Comparison of ENCODE assay signal across 8 cellular contexts in genomic region chr4:36244257-36245084, GRCh38. TPM values are rescaled to one million over a fixed set of nuclear protein-coding genes. Genes with fewer than 3 reads are reported as not detected.
A peak's percentile ranks its signal among the peaks of the same experiment; 100 is the strongest.
DNase-seq lines count a peak whose midpoint lies in the region; ATAC-seq, FAIRE-seq and TF ChIP-seq lines count a peak whose summit lies in the region.

Gene ARAP2, minus strand, starts transcription at chr4:36244514. Its CDS starts 15,028 bp downstream, at chr4:36229486.

- H3K23ac ChIP-seq in H1 (ENCODE audit: insufficient read length): no peak within 1 kb of the TSS

- no peak within 1 kb of the TSS for H4K91ac ChIP-seq in H1 (replicated peaks; ENCODE audit: insufficient read length, low read length)

- CTCF ChIA-PET in H1 (lab: Charles Lee; ENCODE audit: partially characterized antibody): interaction anchor here (0.6 to 3.3 kb wide), 10 partner anchors 10 to 544 kb away, joined by 3 to 13 read pairs (median 4); no protein-coding TSS in a partner anchor

- H3K9me3 ChIP-seq in H1 (ENCODE audit: insufficient read depth in 2 of 2, low read depth in 1 of 2, low read length in 1 of 2): no peaks in the 10 kb centered on the region

- H4K5ac ChIP-seq in H1 (ENCODE audit: insufficient read length, low read depth, low read length): no peak within 1 kb of the TSS

- H3K36me3 ChIP-seq in H1 (ENCODE audit: control insufficient read depth in 2 of 4, insufficient read depth in 4 of 4, low read length in 3 of 4): no peaks in the 10 kb centered on the region

- POLR2A ChIA-PET in H1 (lab: Charles Lee; ENCODE audit: partially characterized antibody): interaction anchor here (0.6 to 1.0 kb wide), 2 partner anchors 8 to 160 kb away, joined by 3 read pairs; no protein-coding TSS in a partner anchor

- no peak within 1 kb of the TSS for H3K27ac ChIP-seq in H1 (ENCODE audit: low read depth, low read length)

- TF ChIP-seq CTCF in H1 (IDR thresholded peaks at IDR 0.05; ENCODE audit: control extremely low read depth in 1 of 3, insufficient read depth in 1 of 3, low read depth in 1 of 3, low read length in 3 of 3): peak in 1 of 3 experiments; percentile 27; a peak in 2 of 4 replicates

- peak; percentile 59 for ATAC-seq in HG02840 (IDR thresholded peaks at IDR 0.05; ENCODE audit: low FRiP score, unreplicated experiment)

- H2BK15ac ChIP-seq in H1 (ENCODE audit: low read length): no peak within 1 kb of the TSS

- H3K14ac ChIP-seq in H1 (ENCODE audit: insufficient read length): no peak within 1 kb of the TSS

- H2BK12ac ChIP-seq in H1 (ENCODE audit: low read depth, low read length): peak within 1 kb of the TSS; percentile 17; the same call in 1 of the 2 replicates

- FAIRE-seq in H1 (lab: Jason Lieb, UNC): no peak

- TF ChIP-seq RAD21 in H1 (IDR thresholded peaks at IDR 0.05 in 1 of 2, conservative IDR thresholded peaks at IDR 0.05 in 1 of 2; ENCODE audit: low read depth in 2 of 2, low read length in 2 of 2): no peak

- H2BK5ac ChIP-seq in H1 (ENCODE audit: low read depth, low read length): no peak within 1 kb of the TSS

- H3K56ac ChIP-seq in H1 (replicated peaks; ENCODE audit: insufficient read length, low read depth, low read length): no peak within 1 kb of the TSS

- peak within 1 kb of the TSS; percentile 74 to 77 for H3K4me2 ChIP-seq in H1 (ENCODE audit: insufficient read depth in 1 of 2, low read depth in 2 of 2, low read length in 2 of 2)

- peaks cover 0 to 9% (median 4%) of the 10 kb centered on the region in 4 experiments; a peak in 4 of 7 replicates for H3K27me3 ChIP-seq in H1 (replicated peaks in 1 of 4; ENCODE audit: control insufficient read depth in 3 of 4, extremely low read depth in 1 of 4, insufficient read depth in 3 of 4, low read length in 3 of 4)

- H3K79me2 ChIP-seq in H1 (ENCODE audit: control insufficient read depth in 1 of 2, insufficient read depth in 2 of 2, low read length in 2 of 2): no peaks in the 10 kb centered on the region

- H3K23me2 ChIP-seq in H1 (ENCODE audit: low read depth, low read length): peaks cover 8% of the 10 kb centered on the region; the same call in 1 of the 2 replicates

- H2BK20ac ChIP-seq in H1 (ENCODE audit: low read length): no peak within 1 kb of the TSS

- no peak for TF ChIP-seq POLR2A in H1 (IDR thresholded peaks at IDR 0.05; ENCODE audit: control extremely low read depth in 1 of 2, low read depth in 2 of 2, low read length in 2 of 2)

- H3K79me1 ChIP-seq in H1 (ENCODE audit: low read depth, low read length): no peaks in the 10 kb centered on the region

- H4K20me1 ChIP-seq in H1 (replicated peaks in 1 of 2; ENCODE audit: control insufficient read depth in 1 of 2, insufficient read depth in 2 of 2, low read length in 2 of 2): no peaks in the 10 kb centered on the region

- no peaks in the 10 kb centered on the region for H3K4me1 ChIP-seq in H1 (replicated peaks in 1 of 4; ENCODE audit: control insufficient read depth in 3 of 4, insufficient read depth in 4 of 4, low read length in 3 of 4)

- H3K18ac ChIP-seq in H1 (ENCODE audit: extremely low read depth, low read length): peak within 1 kb of the TSS; percentile 48

- H3K4ac ChIP-seq in H1 (replicated peaks; ENCODE audit: insufficient read length, low read depth, low read length): no peak within 1 kb of the TSS

- H4K8ac ChIP-seq in H1 (ENCODE audit: extremely low read depth, insufficient read depth, low read length): peak within 1 kb of the TSS; percentile 68

- H2AFZ ChIP-seq in H1 (ENCODE audit: low read length): peak within 1 kb of the TSS; percentile 61

- WGBS in H1 (ENCODE audit: extremely low coverage in 1 of 2, insufficient coverage in 1 of 2, insufficient read length in 1 of 2, insufficient replicate concordance in 2 of 2, low coverage in 1 of 2, low lambda C conversion rate in 2 of 2, missing lambda C conversion rate in 1 of 2), 2 experiments: 4% methylated on average over 35 of the region's 81 CpGs; no CpG with 5 or more reads in 1 of the 2 experiments

- no peak within 1 kb of the TSS for H2BK120ac ChIP-seq in H1 (replicated peaks; ENCODE audit: low read depth, low read length)

- peak within 1 kb of the TSS; percentile 64 to 77 (median 74) for H3K4me3 ChIP-seq in H1 (ENCODE audit: extremely low read depth in 1 of 4, insufficient read depth in 2 of 4, low read depth in 3 of 4, low read length in 4 of 4)

- H3K9ac ChIP-seq in H1 (replicated peaks in 1 of 4; ENCODE audit: extremely low read depth in 1 of 4, low read depth in 3 of 4, low read length in 3 of 4): peak within 1 kb of the TSS in 2 of 4 experiments; percentile 26 to 39; a peak in 3 of 7 replicates

- peak; percentile 77 to 78 for DNase-seq in NCI-H2081 (lab: John Stamatoyannopoulos, UW)
- DNase-seq in NCI-H2081 treated with DMSO at 0.1 percent for 48 hours (lab: John Stamatoyannopoulos, UW): no peak
- DNase-seq in NCI-H226: peak; percentile 94
- peak; percentile 45 to 64 for DNase-seq in activated CD8-positive, alpha-beta memory T cell treated with anti-CD3 and anti-CD28 coated beads for 1 hour (ENCODE audit: extremely low read depth in 1 of 2, low read depth in 1 of 2)
- peak in 1 of 2 experiments; percentile 67 for DNase-seq in H1 (ENCODE audit: low read depth in 1 of 2, low spot score in 2 of 2)
- DNase-seq in mucosa of gallbladder (ENCODE audit: low spot score): peak; percentile 68
- DNase-seq in stimulated activated CD8-positive, alpha-beta memory T cell treated with anti-CD3 and anti-CD28 coated beads, Interleukin-4, amount 100 ng/mL, for 4 hours (ENCODE audit: low read depth in 2 of 2, low spot score in 1 of 2): peak; percentile 41 to 74

- no peak for TF ChIP-seq EP300 in H1 (IDR thresholded peaks at IDR 0.05; ENCODE audit: borderline replicate concordance in 1 of 2, low read depth in 2 of 2, low read length in 2 of 2)

- H2AK5ac ChIP-seq in H1 (ENCODE audit: low read depth, low read length): no peak within 1 kb of the TSS

TF ChIP-seq in H1, 55 proteins besides CTCF, POLR2A, EP300 and RAD21 (continues in another document):
- TF ChIP-seq SUZ12 (IDR thresholded peaks at IDR 0.05; ENCODE audit: low read length): peak; percentile 38; the same call in 1 of the 2 replicates
- TF ChIP-seq EGR1 (IDR thresholded peaks at IDR 0.05; ENCODE audit: borderline replicate concordance, low read depth, low read length): peak; percentile 78
- TF ChIP-seq E2F6 (IDR thresholded peaks at IDR 0.05): no peak
- no peak for TF ChIP-seq SP4 (IDR thresholded peaks at IDR 0.05; ENCODE audit: low read length)
- no peak for TF ChIP-seq MAFK (IDR thresholded peaks at IDR 0.05; ENCODE audit: low read depth, low read length)
- peak; percentile 84 for TF ChIP-seq KDM4A (IDR thresholded peaks at IDR 0.05; ENCODE audit: low read depth, low read length, severe bottlenecking)

RNA-seq across cellular contexts. Expression of gene ARAP2, which starts in this region (rescaled TPM):
- 0.96 and 2.3 TPM in 2 replicates for total RNA-seq in H1 (2021; fragmentation: NEBNext Ultra II Directional; extraction: Animal tissue kit (Norgen Biotek cat#: 25700))
- 0.08 and 0.15 TPM in 2 replicates for polyA plus RNA-seq in H1 (2011; rRNA removed)
- 0.17 TPM for polyA plus RNA-seq in H1 (2011; cell fraction: cytosol; rRNA removed)
- polyA plus RNA-seq in H1 (2011; cell fraction: nucleus; rRNA removed): 0.47 TPM
- 0.20 to 1.2 TPM (median 0.30 TPM) in 4 replicates for polyA plus RNA-seq in H1 (2012, experiment 1 of 2)
- polyA plus RNA-seq in H1 (2012, experiment 2 of 2): 0.03 TPM
- 0.47 TPM for polyA plus RNA-seq in H1 (2013, experiment 1 of 2)
- 0.40 TPM for polyA plus RNA-seq in H1 (2013, experiment 2 of 2)
- polyA minus RNA-seq in H1 (2011; rRNA and poly(A)+ RNA removed): 0.73 and 2.0 TPM in 2 replicates
- 0.66 TPM for polyA minus RNA-seq in H1 (2011; cell fraction: cytosol; rRNA and poly(A)+ RNA removed)
- polyA minus RNA-seq in H1 (2011; cell fraction: nucleus; rRNA and poly(A)+ RNA removed): 4.2 TPM
- 22.3 TPM for total RNA-seq in mucosa of gallbladder
